Comparison of ENCODE assay signal across 17 cellular contexts in genomic region chr21:29117372-29117955, GRCh38. TPM values are rescaled to one million over a fixed set of nuclear protein-coding genes. Genes with fewer than 3 reads are reported as not detected.
A peak's percentile ranks its signal among the peaks of the same experiment; 100 is the strongest.
DNase-seq lines count a peak whose midpoint lies in the region; ATAC-seq and TF ChIP-seq lines count a peak whose summit lies in the region.
"Had no signal": no experiment of that assay in that cellular context is flagged by ENCODE, and none has a peak within 500 bp of the region (broad histone marks: within the 10 kb centered on the region; RNA-seq: fewer than 3 reads in every experiment).

No MANE protein-coding gene starts in this region.

- BruUV-seq in Calu3 (replicated peaks; lab: Mats Ljungman, UMichigan), result no TSS peak

- H3K36me3 Mint-ChIP-seq in Calu3 (ENCODE audit: insufficient read depth, unreplicated experiment), result no peaks in the 10 kb centered on the region

- no peaks in the 10 kb centered on the region for H3K9me3 Mint-ChIP-seq in Calu3 (ENCODE audit: low read depth, unreplicated experiment)
- H3K9me3 Mint-ChIP-seq: activated CD4-positive, alpha-beta memory T cell treated with anti-CD3 and anti-CD28 coated beads, Interleukin-2, amount 10 ng/mL, durations not matched to agents 7 days and 5 days had no signal

- H3K4me1 Mint-ChIP-seq in Calu3 (ENCODE audit: low read depth, unreplicated experiment), result no peaks in the 10 kb centered on the region
- H3K4me1 Mint-ChIP-seq: activated CD4-positive, alpha-beta memory T cell treated with anti-CD3 and anti-CD28 coated beads, Interleukin-2, amount 10 ng/mL, durations not matched to agents 7 days and 5 days; naive thymus-derived CD4-positive, alpha-beta T cell had no signal

- H3K4me3 Mint-ChIP-seq in Calu3 (ENCODE audit: low read depth, unreplicated experiment), result no peak overlapping the region
- H3K4me3 Mint-ChIP-seq: activated CD4-positive, alpha-beta memory T cell treated with anti-CD3 and anti-CD28 coated beads, Interleukin-2, amount 10 ng/mL, durations not matched to agents 7 days and 5 days; CD14-positive monocyte; naive thymus-derived CD4-positive, alpha-beta T cell had no signal

- CTCF ChIA-PET in Calu3 (lab: Charles Lee), result no interaction called here

- H3K27ac Mint-ChIP-seq in Calu3 (ENCODE audit: unreplicated experiment), result no peak overlapping the region
- H3K27ac Mint-ChIP-seq: activated CD4-positive, alpha-beta memory T cell treated with anti-CD3 and anti-CD28 coated beads, Interleukin-2, amount 10 ng/mL, durations not matched to agents 7 days and 5 days; naive thymus-derived CD4-positive, alpha-beta T cell had no signal

- DNase-seq in germinal center (ENCODE audit: low spot score) (peak; percentile 18), Right ventricle myocardium superior (no peak), Calu3 (no peak)
- no peak for DNase-seq in activated CD8-positive, alpha-beta memory T cell treated with anti-CD3 and anti-CD28 coated beads for 24 hours
- DNase-seq: activated CD4-positive, alpha-beta memory T cell treated with anti-CD3 and anti-CD28 coated beads, Interleukin-2, amount 10 ng/mL, durations not matched to agents 7 days and 5 days; head of caudate nucleus; kidney glomerular epithelial cell; naive thymus-derived CD4-positive, alpha-beta T cell; NCI-H1092 treated with DMSO at 0.1 percent for 48 hours; NCI-H446 treated with DMSO at 0.1 percent for 48 hours; right lobe of liver; T1000 had no signal

- H3K27me3 Mint-ChIP-seq in Calu3 (ENCODE audit: unreplicated experiment), result no peaks in the 10 kb centered on the region
- H3K27me3 Mint-ChIP-seq: activated CD4-positive, alpha-beta memory T cell treated with anti-CD3 and anti-CD28 coated beads, Interleukin-2, amount 10 ng/mL, durations not matched to agents 7 days and 5 days; naive thymus-derived CD4-positive, alpha-beta T cell had no signal

- ATAC-seq in GM18502 (IDR thresholded peaks at IDR 0.05; ENCODE audit: poor library complexity, unreplicated experiment) (peak; percentile 55), GM21447 (IDR thresholded peaks at IDR 0.05; ENCODE audit: unreplicated experiment) (peak; percentile 48), HG03378 (IDR thresholded peaks at IDR 0.05; ENCODE audit: unreplicated experiment) (peak; percentile 59), Right ventricle myocardium superior (ENCODE audit: poor library complexity) (no peak), HG03139 (IDR thresholded peaks at IDR 0.05; ENCODE audit: unreplicated experiment) (no peak)
- ATAC-seq: naive thymus-derived CD4-positive, alpha-beta T cell; right lobe of liver had no signal

- no peak for TF ChIP-seq CTCF in Calu3 (IDR thresholded peaks at IDR 0.05; ENCODE audit: unreplicated experiment)

- intact Hi-C loops in Right ventricle myocardium superior (cut with DNase I), result no loop called here
- intact Hi-C loops in Calu3 (cut with micrococcal nuclease; ENCODE audit: unreplicated experiment), result no loop called here

RNA-seq across cellular contexts. Expression of gene MAP3K7CL, which starts 13.0 kb away (rescaled TPM):
- total RNA-seq in Right ventricle myocardium superior, result 1.1 TPM
- 2.3 and 2.7 TPM in 2 replicates for total RNA-seq in Calu3 (2022)

RNA-seq across cellular contexts. Expression of gene CCT8, which starts 44.0 kb away (rescaled TPM):
- total RNA-seq in Right ventricle myocardium superior (108 TPM), Calu3 (2022) (184 and 198 TPM in 2 replicates)

Comparison
In these comparisons a context has a peak if more than half of its experiments do, and no peak if none do; other contexts are left out.
1. ATAC-seq: peak in GM18502 (single experiment), GM21447 (single experiment) and HG03378 (single experiment); none in Right ventricle myocardium superior (single experiment) and HG03139 (single experiment).